In the genomic region with DNA sequence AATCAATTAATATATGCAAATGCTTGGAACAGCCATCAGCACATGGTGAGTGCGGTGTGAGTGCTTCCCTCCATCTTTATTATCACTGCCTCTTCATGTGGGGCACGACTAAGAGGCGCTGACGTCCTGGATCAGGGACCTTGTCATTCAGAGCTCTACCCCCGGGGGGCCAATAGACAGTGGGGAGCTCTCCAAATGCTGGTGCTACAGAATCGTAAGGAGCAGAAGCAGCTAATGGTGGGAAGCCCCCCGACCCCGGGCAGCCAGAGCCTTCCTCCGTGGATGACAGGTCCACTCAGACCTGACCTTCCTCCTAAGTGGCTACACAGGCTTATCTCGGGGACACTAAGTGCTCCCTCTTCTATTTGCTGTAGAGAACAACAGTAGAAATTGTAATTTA, we compare ENCODE assay signal across 30 cellular contexts.
DNase-seq lines count a peak whose midpoint lies in the region; ATAC-seq and TF ChIP-seq lines count a peak whose summit lies in the region.
"Had no signal": no experiment of that assay in that cellular context is flagged by ENCODE, and none has a peak within 500 bp of the region (broad histone marks: within the 10 kb centered on the region; RNA-seq: fewer than 3 reads in every experiment).

No MANE protein-coding gene starts in this region.

- H3K27me3 ChIP-seq in SK-N-SH (ENCODE audit: insufficient read depth) (no peaks in the 10 kb centered on the region), H7 (ENCODE audit: control insufficient read depth, insufficient read depth, low read length) (no peaks in the 10 kb centered on the region)
- H3K27me3 ChIP-seq: BE2C; BLaER1; BLaER1 treated with 17β-estradiol and CSF1 and Interleukin-3, amounts not matched to agents 10 nM and 100 nM had no signal

- no peaks in the 10 kb centered on the region for H4K20me1 ChIP-seq in SK-N-SH (ENCODE audit: insufficient read depth)
- H4K20me1 ChIP-seq: BLaER1; BLaER1 treated with 17β-estradiol and CSF1 and Interleukin-3, amounts not matched to agents 10 nM and 100 nM had no signal

- H3K36me3 ChIP-seq in SK-N-SH (replicated peaks in 1 of 2; ENCODE audit: control insufficient read depth in 1 of 2, insufficient read depth in 2 of 2, low read length in 1 of 2) (no peaks in the 10 kb centered on the region), H7 (replicated peaks; ENCODE audit: control insufficient read depth, insufficient read depth, low read length) (no peaks in the 10 kb centered on the region), HEK293 (ENCODE audit: control insufficient read depth in 2 of 2, insufficient read depth in 1 of 2, low read length in 2 of 2) (no peaks in the 10 kb centered on the region)
- H3K36me3 ChIP-seq: BE2C; BLaER1; BLaER1 treated with 17β-estradiol and CSF1 and Interleukin-3, amounts not matched to agents 10 nM and 100 nM had no signal

- H3F3A ChIP-seq in SK-N-SH (replicated peaks; ENCODE audit: insufficient read depth), result peaks cover 4% of the 10 kb centered on the region

- POLR2A ChIA-PET in SK-N-SH (lab: Yijun Ruan, JAX) (no interaction called here), HEK293 (lab: Yijun Ruan, JAX) (no interaction called here)

- no peaks in the 10 kb centered on the region for H3K9me2 ChIP-seq in SK-N-SH

- no peaks in the 10 kb centered on the region for H3K9me3 ChIP-seq in SK-N-SH
- H3K9me3 ChIP-seq in HEK293 (ENCODE audit: control insufficient read depth, insufficient read depth, low read depth, low read length), result no peaks in the 10 kb centered on the region
- H3K9me3 ChIP-seq: A549; BE2C; BLaER1; BLaER1 treated with 17β-estradiol and CSF1 and Interleukin-3, amounts not matched to agents 10 nM and 100 nM; Caco-2 had no signal

- TF ChIP-seq EP300 in SK-N-SH (IDR thresholded peaks at IDR 0.05; ENCODE audit: borderline replicate concordance in 1 of 2, low read depth in 1 of 2, low read length in 1 of 2), result no peak

- no peak for DNase-seq in SK-N-SH
- DNase-seq in H7, result peak; percentile 51
- no peak for DNase-seq in D341Med (ENCODE audit: low spot score)
- DNase-seq: 8988T; ACHN; AML-193; BE2C; C1 segment of cervical spinal cord; Caco-2; Calu3; CD4-positive, alpha-beta memory T cell; CD4-positive, alpha-beta T cell; CD4-positive, CD25-positive, alpha-beta regulatory T cell; CD8-positive, alpha-beta memory T cell; CD8-positive, alpha-beta T cell; COR-L47; DMS 273 treated with DMSO at 0.1 percent for 48 hours; DMS153; DMS53; DMS79; DMS79 treated with DMSO at 0.1 percent for 48 hours; DND-41 had no signal

- no peak for TF ChIP-seq CTCF in SK-N-SH (IDR thresholded peaks at IDR 0.05)
- no peak for TF ChIP-seq CTCF in HEK293 (tag by site-specific recombination; IDR thresholded peaks at IDR 0.05)

- CTCF ChIA-PET in SK-N-SH (lab: Yijun Ruan, JAX), result interaction anchor here (1.0 to 1.1 kb wide), 2 partner anchors 8 to 17 kb away, joined by 3 read pairs; no protein-coding TSS in a partner anchor
- CTCF ChIA-PET in HEK293 (lab: Yijun Ruan, JAX), result no interaction called here

- H3K4me2 ChIP-seq in SK-N-SH, result no peak overlapping the region
- H3K4me2 ChIP-seq: A549; BLaER1; BLaER1 treated with 17β-estradiol and CSF1 and Interleukin-3, amounts not matched to agents 10 nM and 100 nM had no signal

- peaks cover 0 to 16% of the 10 kb centered on the region in 2 experiments; a peak in 1 of 4 replicates for H3K4me1 ChIP-seq in SK-N-SH (ENCODE audit: control insufficient read depth in 1 of 2, insufficient read depth in 2 of 2, low read depth in 1 of 2, low read length in 1 of 2)
- no peaks in the 10 kb centered on the region; the same call in 1 of the 2 replicates for H3K4me1 ChIP-seq in HEK293 (ENCODE audit: control insufficient read depth, insufficient read depth, low read length)
- H3K4me1 ChIP-seq: A549, Caco-2 had no signal

- 57% methylated on average over 10 of the region's 10 CpGs for WGBS in SK-N-SH (ENCODE audit: low lambda C conversion rate)

- ATAC-seq in SK-N-SH treated with all-trans-retinoic acid at 6 μM for 48 hours (no peak), HG03469 (IDR thresholded peaks at IDR 0.05; ENCODE audit: unreplicated experiment) (no peak)
- ATAC-seq: A549; CD8-positive, alpha-beta T cell had no signal

- no peak for TF ChIP-seq RAD21 in SK-N-SH (IDR thresholded peaks at IDR 0.05; ENCODE audit: low read length)

- H2AFZ ChIP-seq in SK-N-SH (ENCODE audit: low read depth), result no peak overlapping the region

- H3K27ac ChIP-seq in SK-N-SH (ENCODE audit: low read depth in 2 of 2, low read length in 1 of 2) (no peak overlapping the region), HEK293 (ENCODE audit: extremely low read depth, low read depth, low read length) (no peak overlapping the region)
- H3K27ac ChIP-seq: 22Rv1; A549; BLaER1; BLaER1 treated with 17β-estradiol and CSF1 and Interleukin-3, amounts not matched to agents 10 nM and 100 nM; C4-2B had no signal

- no peak overlapping the region for H3K4me3 ChIP-seq in SK-N-SH (ENCODE audit: low read depth in 2 of 2, low read length in 1 of 2)
- no peak overlapping the region for H3K4me3 ChIP-seq in H7 (ENCODE audit: insufficient read depth, low read depth, low read length)
- no peak overlapping the region for H3K4me3 ChIP-seq in HEK293 (ENCODE audit: low read depth, low read length)
- H3K4me3 ChIP-seq: A549; BLaER1; BLaER1 treated with 17β-estradiol and CSF1 and Interleukin-3, amounts not matched to agents 10 nM and 100 nM had no signal

- no peak overlapping the region for H3K9ac ChIP-seq in SK-N-SH
- H3K9ac ChIP-seq: BLaER1; BLaER1 treated with 17β-estradiol and CSF1 and Interleukin-3, amounts not matched to agents 10 nM and 100 nM had no signal

- no peaks in the 10 kb centered on the region for H3K79me2 ChIP-seq in SK-N-SH (ENCODE audit: insufficient read depth)

TF ChIP-seq in SK-N-SH treated with all-trans-retinoic acid at 6 μM for 48 hours, 23 proteins besides CTCF, POLR2A, EP300 and RAD21 (continues in another document):
- TF ChIP-seq ZFP30 (CRISPR knock-in tag; IDR thresholded peaks at IDR 0.05) (no peak), ZFP3 (CRISPR knock-in tag; IDR thresholded peaks at IDR 0.05) (no peak), TOX (CRISPR knock-in tag; IDR thresholded peaks at IDR 0.05; ENCODE audit: borderline replicate concordance) (no peak), PPARA (CRISPR knock-in tag; IDR thresholded peaks at IDR 0.05; ENCODE audit: borderline replicate concordance) (no peak)
- TF ChIP-seq, protein P1, sequence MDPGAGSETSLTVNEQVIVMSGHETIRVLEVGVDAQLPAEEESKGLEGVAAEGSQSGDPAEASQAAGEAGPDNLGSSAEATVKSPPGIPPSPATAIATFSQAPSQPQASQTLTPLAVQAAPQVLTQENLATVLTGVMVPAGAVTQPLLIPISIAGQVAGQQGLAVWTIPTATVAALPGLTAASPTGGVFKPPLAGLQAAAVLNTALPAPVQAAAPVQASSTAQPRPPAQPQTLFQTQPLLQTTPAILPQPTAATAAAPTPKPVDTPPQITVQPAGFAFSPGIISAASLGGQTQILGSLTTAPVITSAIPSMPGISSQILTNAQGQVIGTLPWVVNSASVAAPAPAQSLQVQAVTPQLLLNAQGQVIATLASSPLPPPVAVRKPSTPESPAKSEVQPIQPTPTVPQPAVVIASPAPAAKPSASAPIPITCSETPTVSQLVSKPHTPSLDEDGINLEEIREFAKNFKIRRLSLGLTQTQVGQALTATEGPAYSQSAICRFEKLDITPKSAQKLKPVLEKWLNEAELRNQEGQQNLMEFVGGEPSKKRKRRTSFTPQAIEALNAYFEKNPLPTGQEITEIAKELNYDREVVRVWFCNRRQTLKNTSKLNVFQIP (CRISPR knock-in tag; IDR thresholded peaks at IDR 0.05; ENCODE audit: borderline replicate concordance, low read depth), result no peak
- TF ChIP-seq, protein P2, sequence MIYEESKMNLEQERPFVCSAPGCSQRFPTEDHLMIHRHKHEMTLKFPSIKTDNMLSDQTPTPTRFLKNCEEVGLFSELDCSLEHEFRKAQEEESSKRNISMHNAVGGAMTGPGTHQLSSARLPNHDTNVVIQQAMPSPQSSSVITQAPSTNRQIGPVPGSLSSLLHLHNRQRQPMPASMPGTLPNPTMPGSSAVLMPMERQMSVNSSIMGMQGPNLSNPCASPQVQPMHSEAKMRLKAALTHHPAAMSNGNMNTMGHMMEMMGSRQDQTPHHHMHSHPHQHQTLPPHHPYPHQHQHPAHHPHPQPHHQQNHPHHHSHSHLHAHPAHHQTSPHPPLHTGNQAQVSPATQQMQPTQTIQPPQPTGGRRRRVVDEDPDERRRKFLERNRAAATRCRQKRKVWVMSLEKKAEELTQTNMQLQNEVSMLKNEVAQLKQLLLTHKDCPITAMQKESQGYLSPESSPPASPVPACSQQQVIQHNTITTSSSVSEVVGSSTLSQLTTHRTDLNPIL (CRISPR knock-in tag; IDR thresholded peaks at IDR 0.05; ENCODE audit: low read depth), result no peak

TF ChIP-seq in HEK293, 187 proteins besides CTCF, POLR2A, EP300 and RAD21:
- no peak for TF ChIP-seq SCRT1 (tag by site-specific recombination; IDR thresholded peaks at IDR 0.05; ENCODE audit: borderline replicate concordance)
- TF ChIP-seq, protein P3, sequence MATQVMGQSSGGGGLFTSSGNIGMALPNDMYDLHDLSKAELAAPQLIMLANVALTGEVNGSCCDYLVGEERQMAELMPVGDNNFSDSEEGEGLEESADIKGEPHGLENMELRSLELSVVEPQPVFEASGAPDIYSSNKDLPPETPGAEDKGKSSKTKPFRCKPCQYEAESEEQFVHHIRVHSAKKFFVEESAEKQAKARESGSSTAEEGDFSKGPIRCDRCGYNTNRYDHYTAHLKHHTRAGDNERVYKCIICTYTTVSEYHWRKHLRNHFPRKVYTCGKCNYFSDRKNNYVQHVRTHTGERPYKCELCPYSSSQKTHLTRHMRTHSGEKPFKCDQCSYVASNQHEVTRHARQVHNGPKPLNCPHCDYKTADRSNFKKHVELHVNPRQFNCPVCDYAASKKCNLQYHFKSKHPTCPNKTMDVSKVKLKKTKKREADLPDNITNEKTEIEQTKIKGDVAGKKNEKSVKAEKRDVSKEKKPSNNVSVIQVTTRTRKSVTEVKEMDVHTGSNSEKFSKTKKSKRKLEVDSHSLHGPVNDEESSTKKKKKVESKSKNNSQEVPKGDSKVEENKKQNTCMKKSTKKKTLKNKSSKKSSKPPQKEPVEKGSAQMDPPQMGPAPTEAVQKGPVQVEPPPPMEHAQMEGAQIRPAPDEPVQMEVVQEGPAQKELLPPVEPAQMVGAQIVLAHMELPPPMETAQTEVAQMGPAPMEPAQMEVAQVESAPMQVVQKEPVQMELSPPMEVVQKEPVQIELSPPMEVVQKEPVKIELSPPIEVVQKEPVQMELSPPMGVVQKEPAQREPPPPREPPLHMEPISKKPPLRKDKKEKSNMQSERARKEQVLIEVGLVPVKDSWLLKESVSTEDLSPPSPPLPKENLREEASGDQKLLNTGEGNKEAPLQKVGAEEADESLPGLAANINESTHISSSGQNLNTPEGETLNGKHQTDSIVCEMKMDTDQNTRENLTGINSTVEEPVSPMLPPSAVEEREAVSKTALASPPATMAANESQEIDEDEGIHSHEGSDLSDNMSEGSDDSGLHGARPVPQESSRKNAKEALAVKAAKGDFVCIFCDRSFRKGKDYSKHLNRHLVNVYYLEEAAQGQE (tag by site-specific recombination; IDR thresholded peaks at IDR 0.05), result peak; percentile 44; the same call in 1 of the 2 replicates
